ENCODE assay signal across 29 cellular contexts in genomic region chr12:24087294-24087693, GRCh38.
"Had no signal": no experiment of that assay in that cellular context is flagged by ENCODE, and none has a peak within 500 bp of the region (broad histone marks: within the 10 kb centered on the region; RNA-seq: fewer than 3 reads in every experiment).

No MANE protein-coding gene starts in this region.

- DNase-seq: activated CD4-positive, alpha-beta memory T cell treated with anti-CD3 and anti-CD28 coated beads for 36 hours; activated CD4-positive, alpha-beta T cell treated with anti-CD3 and anti-CD28 coated beads for 36 hours; activated CD4-positive, alpha-beta T cell treated with anti-CD3 and anti-CD28 coated beads, Interleukin-2, amount 10 ng/mL, durations not matched to agents 24 days and 14 days; activated CD4-positive, CD25-positive, alpha-beta regulatory T cell; activated CD4-positive, CD25-positive, alpha-beta regulatory T cell treated with anti-CD3 and anti-CD28 coated beads, Interleukin-2, amount 50 U/mL, for 72 hours; activated CD8-positive, alpha-beta memory T cell treated with anti-CD3 and anti-CD28 coated beads, Interleukin-2, amount 10 ng/mL, durations not matched to agents 7 days and 5 days; activated CD8-positive, alpha-beta memory T cell treated with anti-CD3 and anti-CD28 coated beads, Interleukin-2, amount 50 U/mL, for 4 hours; activated CD8-positive, alpha-beta T cell treated with anti-CD3 and anti-CD28 coated beads, Interleukin-2, amount 10 ng/mL, durations not matched to agents 7 days and 5 days; activated effector memory CD4-positive, alpha-beta T cell treated with anti-CD3 and anti-CD28 coated beads, Interleukin-2, amount 50 U/mL, for 16 hours; activated naive CD4-positive, alpha-beta T cell treated with anti-CD3 and anti-CD28 coated beads for 36 hours; activated naive CD8-positive, alpha-beta T cell treated with anti-CD3 and anti-CD28 coated beads for 36 hours; activated naive CD8-positive, alpha-beta T cell treated with anti-CD3 and anti-CD28 coated beads, Interleukin-2, amount 50 U/mL, for 24 hours; activated T-cell treated with anti-CD3 and anti-CD28 coated beads, Interleukin-2, amount 50 U/mL, for 1 hour; activated T-cell treated with anti-CD3 and anti-CD28 coated beads, Interleukin-2, amount 50 U/mL, for 48 hours; adrenal gland; amygdala; aorta; body of pancreas; caudate nucleus; cortex of kidney; dermis blood vessel endothelial cell; effector CD8-positive, alpha-beta T cell; endodermal cell; foreskin fibroblast; glutamatergic neuron; heart left ventricle; T-cell; T1000 had no signal

- FAIRE-seq: frontal cortex had no signal

- H3K36me3 ChIP-seq: adrenal gland, heart left ventricle had no signal

- H3K9me3 ChIP-seq: adrenal gland, body of pancreas, heart left ventricle had no signal

- H3K4me3 ChIP-seq: adrenal gland, body of pancreas, heart left ventricle had no signal

- H3K4me1 ChIP-seq: adrenal gland, body of pancreas, heart left ventricle had no signal

- H3K27ac ChIP-seq: adrenal gland, body of pancreas, heart left ventricle had no signal

- H3K27me3 ChIP-seq: adrenal gland, body of pancreas, heart left ventricle had no signal
